Comparison of ENCODE assay signal across 19 cellular contexts in genomic region chr10:71610651-71611050, GRCh38.
"Had no signal": no experiment of that assay in that cellular context is flagged by ENCODE, and none has a peak within 500 bp of the region (broad histone marks: within the 10 kb centered on the region; RNA-seq: fewer than 3 reads in every experiment).

No MANE protein-coding gene starts in this region.

- H3K27me3 Mint-ChIP-seq: activated naive CD8-positive, alpha-beta T cell; brain had no signal

- ATAC-seq: activated T-cell treated with anti-CD3 and anti-CD28 coated beads, Interleukin-2, amount 50 U/mL, for 4 hours; T-helper 17 cell had no signal

- DNase-seq: activated B cell treated with CpG ODN at 0.5 μM for 24 hours; activated CD4-positive, alpha-beta T cell treated with anti-CD3 and anti-CD28 coated beads for 1 hour; activated CD4-positive, alpha-beta T cell treated with anti-CD3 and anti-CD28 coated beads, Interleukin-2, amount 10 ng/mL, durations not matched to agents 24 days and 14 days; activated CD4-positive, alpha-beta T cell treated with anti-CD3 and anti-CD28 coated beads, Interleukin-2, amount 50 U/mL, for 48 hours; activated CD8-positive, alpha-beta memory T cell treated with anti-CD3 and anti-CD28 coated beads for 24 hours; activated gamma-delta T cell; activated naive CD4-positive, alpha-beta T cell treated with anti-CD3 and anti-CD28 coated beads for 36 hours; activated T-cell treated with anti-CD3 and anti-CD28 coated beads, Interleukin-2, amount 50 U/mL, for 4 hours; Karpas-422; MM.1S; NCI-H1105 treated with DMSO at 0.1 percent for 48 hours; NCI-H1436 treated with DMSO at 0.1 percent for 48 hours; NCI-H187; NCI-H2081; SIG-M5; T-helper 17 cell; T-helper 9 cell had no signal

- H3K36me3 Mint-ChIP-seq: activated naive CD8-positive, alpha-beta T cell; brain had no signal

- H3K9me3 Mint-ChIP-seq: activated B cell treated with CpG ODN at 0.5 μM for 24 hours; activated CD4-positive, alpha-beta T cell treated with anti-CD3 and anti-CD28 coated beads, Interleukin-2, amount 10 ng/mL, durations not matched to agents 24 days and 14 days; activated naive CD4-positive, alpha-beta T cell treated with anti-CD3 and anti-CD28 coated beads for 36 hours; activated T-cell treated with anti-CD3 and anti-CD28 coated beads, Interleukin-2, amount 50 U/mL, for 4 hours had no signal

- H3K4me3 Mint-ChIP-seq: activated B cell treated with CpG ODN at 0.5 μM for 24 hours; activated CD4-positive, alpha-beta T cell treated with anti-CD3 and anti-CD28 coated beads, Interleukin-2, amount 10 ng/mL, durations not matched to agents 24 days and 14 days; activated naive CD4-positive, alpha-beta T cell treated with anti-CD3 and anti-CD28 coated beads for 36 hours; activated naive CD8-positive, alpha-beta T cell; activated T-cell treated with anti-CD3 and anti-CD28 coated beads, Interleukin-2, amount 50 U/mL, for 4 hours; T-helper 17 cell had no signal

- H3K4me1 Mint-ChIP-seq: activated B cell treated with CpG ODN at 0.5 μM for 24 hours had no signal

- H3K27ac Mint-ChIP-seq: activated B cell treated with CpG ODN at 0.5 μM for 24 hours; activated CD4-positive, alpha-beta T cell treated with anti-CD3 and anti-CD28 coated beads, Interleukin-2, amount 10 ng/mL, durations not matched to agents 24 days and 14 days; activated naive CD4-positive, alpha-beta T cell treated with anti-CD3 and anti-CD28 coated beads for 36 hours; activated naive CD8-positive, alpha-beta T cell; T-helper 17 cell had no signal
